1 cellular context compared by ENCODE assay signal in genomic region chr2:100782376-100782878, GRCh38.
TF ChIP-seq lines count a peak whose summit lies in the region.

No MANE protein-coding gene starts in this region.

TF ChIP-seq in HepG2, 621 proteins besides CTCF, POLR2A, EP300 and RAD21 (continued from another document):
- TF ChIP-seq ZNF251 (CRISPR knock-in tag; IDR thresholded peaks at IDR 0.05), result no peak
